8 cellular contexts compared by ENCODE assay signal in the genomic region with DNA sequence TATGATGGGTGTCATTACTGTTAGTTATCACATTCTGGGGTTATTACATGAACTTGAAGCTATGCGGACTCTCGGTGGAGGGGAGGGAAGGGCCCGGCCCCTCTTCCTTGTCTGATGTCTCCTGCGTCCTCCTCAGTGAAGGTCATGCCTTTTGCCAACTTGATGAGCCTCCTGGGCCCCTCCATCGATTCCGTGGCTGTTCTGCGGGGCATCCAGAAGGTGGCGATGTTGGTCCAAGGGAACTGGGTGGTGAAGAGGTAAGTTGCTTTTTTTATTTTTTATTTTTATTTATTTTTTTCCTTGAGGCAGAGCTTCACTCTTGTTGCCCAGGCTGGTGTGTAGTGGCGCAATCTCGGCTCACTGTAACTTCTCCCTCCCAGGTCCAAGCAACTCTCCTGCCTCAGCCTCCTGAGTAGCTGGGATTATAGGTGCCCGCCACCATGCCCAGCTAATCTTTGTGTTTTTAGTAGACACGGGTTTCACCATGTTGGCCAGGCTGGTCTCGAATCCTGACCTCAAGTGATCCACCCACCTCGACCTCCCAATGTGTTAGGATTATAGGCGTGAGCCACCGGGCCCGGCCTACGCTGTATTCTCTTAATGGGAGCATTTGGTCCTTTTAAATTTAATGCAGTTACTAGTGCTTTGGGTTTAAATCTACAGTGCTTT. TPM values are rescaled to one million over a fixed set of nuclear protein-coding genes. Genes with fewer than 3 reads are reported as not detected.
DNase-seq lines count a peak whose midpoint lies in the region; ATAC-seq and TF ChIP-seq lines count a peak whose summit lies in the region.

No MANE protein-coding gene starts in this region.

- no peak overlapping the region for H3K4me3 ChIP-seq in Panc1 (ENCODE audit: low read depth in 2 of 2, low read length in 2 of 2)

- DNase-seq in activated gamma-delta T cell treated with Interleukin-2 at 50 U/mL for 16 hours: peak; percentile 60
- DNase-seq in activated gamma-delta T cell (lab: John Stamatoyannopoulos, UW): no peak
- DNase-seq in Panc1 (ENCODE audit: low read depth, low spot score): no peak
- DNase-seq in activated gamma-delta T cell treated with anti-CD3 and anti-CD28 coated beads, Interleukin-2, amount 50 U/mL, for 16 hours (ENCODE audit: low read depth): peak; percentile 50
- peak; percentile 22 to 41 (median 39) for DNase-seq in immature natural killer cell
- DNase-seq in stimulated activated CD8-positive, alpha-beta memory T cell treated with anti-CD3 and anti-CD28 coated beads, Interleukin-7, amount 100 ng/mL, for 1 hour (ENCODE audit: low read depth in 2 of 2): peak; percentile 22 to 31
- DNase-seq in NCI-H345 treated with DMSO at 0.1 percent for 48 hours (lab: John Stamatoyannopoulos, UW; ENCODE audit: unreplicated experiment): no peak
- no peak for DNase-seq in NCI-H128 (lab: John Stamatoyannopoulos, UW; ENCODE audit: unreplicated experiment)

- H3K4me3 Mint-ChIP-seq in immature natural killer cell: no peak overlapping the region

- H3K27me3 Mint-ChIP-seq in immature natural killer cell (ENCODE audit: low read depth in 3 of 3): peaks cover 0 to 2% (median 2%) of the 10 kb centered on the region in 3 donors

- H3K36me3 ChIP-seq in Panc1 (ENCODE audit: control insufficient read depth, insufficient read depth, low read length): no peaks in the 10 kb centered on the region; the same call in none of the 2 replicates

- CTCF ChIA-PET in Panc1 (lab: Charles Lee): no interaction called here

- TF ChIP-seq CTCF in Panc1 (IDR thresholded peaks at IDR 0.05): peak; percentile 84

- no peaks in the 10 kb centered on the region for H3K9me3 Mint-ChIP-seq in immature natural killer cell

- no peaks in the 10 kb centered on the region for H3K27me3 ChIP-seq in Panc1 (ENCODE audit: control insufficient read depth, insufficient read depth, low read length)

- no TSS peak for BruUV-seq in Panc1 (replicated peaks; lab: Mats Ljungman, UMichigan)

- H3K27ac Mint-ChIP-seq in immature natural killer cell: peak overlapping the region in 1 of 6 donors; percentile 40

- peaks cover 4 to 6% of the 10 kb centered on the region in 2 donors for H3K4me1 Mint-ChIP-seq in immature natural killer cell

- no peak overlapping the region for H3K27ac ChIP-seq in Panc1 (ENCODE audit: low read length)

- POLR2A ChIA-PET in Panc1 (lab: Charles Lee): no interaction called here

- in situ Hi-C loops in Panc1 (cut with HindIII; ENCODE audit: low pct_unique_long_range_greater_than_20kb, low sequenced_read_pairs): no loop called here

- no peaks in the 10 kb centered on the region for H3K4me1 ChIP-seq in Panc1 (ENCODE audit: control insufficient read depth, insufficient read depth, low read length)

- intact Hi-C loops in Panc1 (cut with micrococcal nuclease; ENCODE audit: unreplicated experiment): no loop called here

- H3K9me3 ChIP-seq in Panc1 (ENCODE audit: control insufficient read depth, insufficient read depth, low read depth, low read length): no peaks in the 10 kb centered on the region

- ATAC-seq in Panc1: peak; percentile 33; the same call in 1 of the 2 replicates

- peaks cover 10 to 42% (median 15%) of the 10 kb centered on the region in 3 donors for H3K36me3 Mint-ChIP-seq in immature natural killer cell

RNA-seq across cellular contexts. Expression of gene POLR3E, which starts 21.6 kb away (rescaled TPM):
- total RNA-seq in Panc1 (2021; ENCODE audit: unreplicated experiment): 45.2 TPM
- polyA plus RNA-seq in Panc1 (2012; ENCODE audit: insufficient read length): 56.0 TPM
- polyA plus RNA-seq in immature natural killer cell: 10 to 100 TPM in 1 of 3 donors, 1 to 10 TPM in 2; 2.9 to 21.5 (median 6.9) TPM

RNA-seq across cellular contexts. Expression of gene CDR2, which starts 55.6 kb away (rescaled TPM):
- 35.7 TPM for total RNA-seq in Panc1 (2021; ENCODE audit: unreplicated experiment)
- 21.2 TPM for polyA plus RNA-seq in Panc1 (2012; ENCODE audit: insufficient read length)
- 10 to 100 TPM in 2 of 3 donors, 1 to 10 TPM in 1; 9.6 to 21.7 (median 11.3) TPM for polyA plus RNA-seq in immature natural killer cell

Comparison
In these comparisons a context has a peak if more than half of its experiments do, and no peak if none do; other contexts are left out.
1. DNase-seq: peak in activated gamma-delta T cell treated with Interleukin-2 at 50 U/mL for 16 hours (single experiment), activated gamma-delta T cell treated with anti-CD3 and anti-CD28 coated beads, Interleukin-2, amount 50 U/mL, for 16 hours (single experiment), immature natural killer cell (3 of 3) and stimulated activated CD8-positive, alpha-beta memory T cell treated with anti-CD3 and anti-CD28 coated beads, Interleukin-7, amount 100 ng/mL, for 1 hour (2 of 2); none in activated gamma-delta T cell (single experiment), Panc1 (single experiment), NCI-H345 treated with DMSO at 0.1 percent for 48 hours (single experiment) and NCI-H128 (single experiment).